In the genomic region with DNA sequence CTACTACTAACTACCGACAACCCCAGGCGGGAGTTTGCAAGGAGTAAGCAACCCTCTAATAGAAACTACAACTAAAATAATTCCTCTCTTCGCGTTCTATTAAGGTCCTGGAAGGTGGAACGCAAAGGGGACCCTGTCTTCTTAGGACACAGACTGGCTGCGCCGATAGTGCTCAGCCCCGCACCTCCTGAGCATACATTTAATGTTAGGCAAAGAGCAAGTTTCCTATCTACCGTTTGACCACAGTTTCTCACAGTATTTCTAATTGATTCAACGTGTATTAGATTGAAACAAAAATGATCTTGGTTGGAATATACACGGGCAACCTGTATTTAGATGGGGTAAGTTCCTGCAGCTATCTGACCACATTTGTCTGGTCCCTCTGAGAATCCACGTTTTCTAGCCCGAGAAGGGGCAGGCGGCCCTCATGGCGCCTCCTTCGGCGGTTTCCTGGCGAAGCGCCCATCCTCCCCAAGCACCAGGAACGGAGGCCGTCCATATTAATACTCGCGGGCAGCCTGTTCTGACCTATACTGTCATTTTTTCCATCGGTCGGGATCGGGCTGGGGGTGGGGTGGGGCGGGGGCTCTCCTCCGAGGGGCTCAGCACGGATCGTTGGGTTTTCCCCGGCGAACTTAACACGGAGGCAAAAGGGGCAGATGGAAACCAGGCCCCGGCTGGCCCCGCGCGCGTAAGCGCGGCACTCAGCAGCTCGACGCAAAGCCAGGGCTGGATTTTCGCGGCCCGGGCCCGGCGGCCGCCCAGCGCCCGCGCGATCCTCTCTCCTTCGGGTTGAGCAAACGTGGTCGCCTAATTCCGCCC, we compare ENCODE assay signal across 8 cellular contexts.
DNase-seq lines count a peak whose midpoint lies in the region; ATAC-seq and TF ChIP-seq lines count a peak whose summit lies in the region.

No MANE protein-coding gene starts in this region.

- TF ChIP-seq CTCF in BE2C (IDR thresholded peaks at IDR 0.05; ENCODE audit: low read depth, low read length) (no peak), left ventricle myocardium inferior (IDR thresholded peaks at IDR 0.05; ENCODE audit: borderline replicate concordance) (no peak)

- H3K9me3 ChIP-seq in BE2C (no peaks in the 10 kb centered on the region), left ventricle myocardium inferior (replicated peaks) (no peaks in the 10 kb centered on the region)

- H3K4me1 ChIP-seq in BE2C (peaks cover 10% of the 10 kb centered on the region), left ventricle myocardium inferior (peaks cover 33% of the 10 kb centered on the region)

- DNase-seq in BE2C, result peak; percentile 79
- DNase-seq in NCI-H524 treated with DMSO at 0.1 percent for 48 hours (lab: John Stamatoyannopoulos, UW), result peak; percentile 44
- DNase-seq in activated naive CD4-positive, alpha-beta T cell treated with anti-CD3 and anti-CD28 coated beads, Interleukin-2, amount 50 U/mL, for 16 hours, result peak; percentile 63
- DNase-seq in left ventricle myocardium inferior, result no peak
- peak; percentile 87 for DNase-seq in retina
- DNase-seq in DMS79 treated with DMSO at 0.1 percent for 48 hours (lab: John Stamatoyannopoulos, UW), result no peak
- no peak for DNase-seq in central memory CD4-positive, alpha-beta T cell

- ATAC-seq in GM21723 (IDR thresholded peaks at IDR 0.05; ENCODE audit: unreplicated experiment), result peak; percentile 7

- peak overlapping the region; percentile 59 for H3K4me3 ChIP-seq in BE2C (ENCODE audit: low read depth, low read length)
- peak overlapping the region; percentile 74 for H3K4me3 ChIP-seq in left ventricle myocardium inferior

- intact Hi-C loops in left ventricle myocardium inferior (cut with micrococcal nuclease), result no loop called here

- H3K27ac ChIP-seq in left ventricle myocardium inferior (replicated peaks), result peak overlapping the region; percentile 97

- H3K27me3 ChIP-seq in BE2C (no peaks in the 10 kb centered on the region), left ventricle myocardium inferior (ENCODE audit: low read depth) (no peaks in the 10 kb centered on the region)

- H3K36me3 ChIP-seq in BE2C (no peaks in the 10 kb centered on the region), left ventricle myocardium inferior (no peaks in the 10 kb centered on the region)

Comparison
In these comparisons a context has a peak if more than half of its experiments do, and no peak if none do; other contexts are left out.
1. DNase-seq: peak in BE2C (single experiment), NCI-H524 treated with DMSO at 0.1 percent for 48 hours (single experiment), activated naive CD4-positive, alpha-beta T cell treated with anti-CD3 and anti-CD28 coated beads, Interleukin-2, amount 50 U/mL, for 16 hours (single experiment) and retina (single experiment); none in left ventricle myocardium inferior (single experiment), DMS79 treated with DMSO at 0.1 percent for 48 hours (single experiment) and central memory CD4-positive, alpha-beta T cell (single experiment).